Comparison of ENCODE assay signal across 8 cellular contexts in genomic region chr11:13339196-13340153, GRCh38.
DNase-seq lines count a peak whose midpoint lies in the region; ATAC-seq and TF ChIP-seq lines count a peak whose summit lies in the region.

No MANE protein-coding gene starts in this region.

- no peaks in the 10 kb centered on the region for H3K36me3 ChIP-seq in GM23338 (ENCODE audit: insufficient read depth)

- no peak for DNase-seq in GM23338 (ENCODE audit: low spot score)
- DNase-seq in activated CD4-positive, alpha-beta T cell treated with anti-CD3 and anti-CD28 coated beads for 4 hours = peak; percentile 26 to 43
- peak; percentile 72 to 84 for DNase-seq in foreskin keratinocyte
- no peak for DNase-seq in GM13977 (ENCODE audit: low spot score)

- H2AFZ ChIP-seq in GM23338 = no peak overlapping the region

- peaks cover 11% of the 10 kb centered on the region; the same call in 2 of the 3 replicates for H3K9me3 Mint-ChIP-seq in GM23338
- no peaks in the 10 kb centered on the region for H3K9me3 Mint-ChIP-seq in stimulated activated naive CD8-positive, alpha-beta T cell treated with anti-CD3 and anti-CD28 coated beads, Interleukin-15, Interleukin-2, amounts not matched to agents 100 ng/mL and 50 ng/mL, for 24 hours

- no peak for ATAC-seq in GM23338
- peak; percentile 82 for ATAC-seq in foreskin keratinocyte
- no peak for ATAC-seq in HG03442 (IDR thresholded peaks at IDR 0.05; ENCODE audit: unreplicated experiment)
- ATAC-seq in GM18858 (IDR thresholded peaks at IDR 0.05; ENCODE audit: unreplicated experiment) = no peak

- no peaks in the 10 kb centered on the region for H3F3A ChIP-seq in GM23338 (replicated peaks; ENCODE audit: low read depth)

- H3K4me2 ChIP-seq in GM23338 = no peak overlapping the region

- H3K4me1 ChIP-seq in GM23338 (ENCODE audit: insufficient read depth) = no peaks in the 10 kb centered on the region
- H3K4me1 ChIP-seq in foreskin keratinocyte = peaks cover 17% of the 10 kb centered on the region

- H3K27me3 Mint-ChIP-seq in GM23338 (ENCODE audit: insufficient read depth, low read depth, poor library complexity) = peaks cover 6% of the 10 kb centered on the region
- no peaks in the 10 kb centered on the region for H3K27me3 Mint-ChIP-seq in stimulated activated naive CD8-positive, alpha-beta T cell treated with anti-CD3 and anti-CD28 coated beads, Interleukin-15, Interleukin-2, amounts not matched to agents 100 ng/mL and 50 ng/mL, for 24 hours

- H3K27ac Mint-ChIP-seq in GM23338 = peak overlapping the region; percentile 8; the same call in 1 of the 2 replicates
- peak overlapping the region; percentile 84 for H3K27ac Mint-ChIP-seq in stimulated activated naive CD8-positive, alpha-beta T cell treated with anti-CD3 and anti-CD28 coated beads, Interleukin-15, Interleukin-2, amounts not matched to agents 100 ng/mL and 50 ng/mL, for 24 hours

- H3K27me3 ChIP-seq in GM23338 (ENCODE audit: insufficient read depth) = no peaks in the 10 kb centered on the region
- no peaks in the 10 kb centered on the region for H3K27me3 ChIP-seq in foreskin keratinocyte

- no peak for TF ChIP-seq CTCF in 22Rv1 (IDR thresholded peaks at IDR 0.05)
- TF ChIP-seq CTCF in GM23338 (conservative IDR thresholded peaks at IDR 0.05; ENCODE audit: low read depth in 2 of 2) = no peak
- TF ChIP-seq CTCF in foreskin keratinocyte (conservative IDR thresholded peaks at IDR 0.05) = no peak
- no peak for TF ChIP-seq CTCF in GM13977 (IDR thresholded peaks at IDR 0.05; ENCODE audit: extremely low read depth, insufficient read depth, missing control alignments)

- H3K4me3 Mint-ChIP-seq in GM23338 = no peak overlapping the region; the same call in 2 of the 3 replicates
- H3K4me3 Mint-ChIP-seq in stimulated activated naive CD8-positive, alpha-beta T cell treated with anti-CD3 and anti-CD28 coated beads, Interleukin-15, Interleukin-2, amounts not matched to agents 100 ng/mL and 50 ng/mL, for 24 hours = peak overlapping the region; percentile 31

- in situ Hi-C loops in GM13977 (cut with MboI; ENCODE audit: low pct_unique_long_range_greater_than_20kb, low sequenced_read_pairs, unreplicated experiment) = loop anchor here (25.0 kb wide), 2 partner anchors 102 to 377 kb away; no protein-coding TSS in a partner anchor

- no peaks in the 10 kb centered on the region for H3K9me2 ChIP-seq in GM23338 (ENCODE audit: insufficient read depth)

- no peaks in the 10 kb centered on the region for H4K20me1 ChIP-seq in GM23338 (replicated peaks; ENCODE audit: insufficient read depth)

- H3K4me3 ChIP-seq in GM23338 = no peak overlapping the region

- H3K27ac ChIP-seq in 22Rv1 (peak overlapping the region; percentile 46), GM23338 (ENCODE audit: low read depth) (no peak overlapping the region), foreskin keratinocyte (peak overlapping the region; percentile 61)

- no peaks in the 10 kb centered on the region for H3K36me3 Mint-ChIP-seq in GM23338 (ENCODE audit: low read depth)
- H3K36me3 Mint-ChIP-seq in stimulated activated naive CD8-positive, alpha-beta T cell treated with anti-CD3 and anti-CD28 coated beads, Interleukin-15, Interleukin-2, amounts not matched to agents 100 ng/mL and 50 ng/mL, for 24 hours (ENCODE audit: low read depth) = peaks cover 6% of the 10 kb centered on the region

- H3K4me1 Mint-ChIP-seq in GM23338 = peaks cover 8% of the 10 kb centered on the region; the same call in 2 of the 3 replicates
- peaks cover 69% of the 10 kb centered on the region for H3K4me1 Mint-ChIP-seq in stimulated activated naive CD8-positive, alpha-beta T cell treated with anti-CD3 and anti-CD28 coated beads, Interleukin-15, Interleukin-2, amounts not matched to agents 100 ng/mL and 50 ng/mL, for 24 hours (ENCODE audit: low read depth)

- H3K79me2 ChIP-seq in GM23338 (replicated peaks; ENCODE audit: insufficient read depth) = no peaks in the 10 kb centered on the region

TF ChIP-seq in GM23338, 12 proteins besides CTCF, POLR2A, EP300 and RAD21:
- TF ChIP-seq ZNF114 (CRISPR knock-in tag; IDR thresholded peaks at IDR 0.05) = no peak
- TF ChIP-seq REST (IDR thresholded peaks at IDR 0.05; ENCODE audit: unreplicated experiment) = no peak
- no peak for TF ChIP-seq EZH2phosphoT487 (IDR thresholded peaks at IDR 0.05; ENCODE audit: unreplicated experiment)
TF ChIP-seq in GM23338: peak in this region for 0.

Comparison
In these comparisons a context has a peak if more than half of its experiments do, and no peak if none do; other contexts are left out.
1. DNase-seq: peak in activated CD4-positive, alpha-beta T cell treated with anti-CD3 and anti-CD28 coated beads for 4 hours (2 of 2) and foreskin keratinocyte (2 of 2); none in GM23338 (single experiment) and GM13977 (single experiment).